ENCODE assay signal across 11 cellular contexts in the genomic region with DNA sequence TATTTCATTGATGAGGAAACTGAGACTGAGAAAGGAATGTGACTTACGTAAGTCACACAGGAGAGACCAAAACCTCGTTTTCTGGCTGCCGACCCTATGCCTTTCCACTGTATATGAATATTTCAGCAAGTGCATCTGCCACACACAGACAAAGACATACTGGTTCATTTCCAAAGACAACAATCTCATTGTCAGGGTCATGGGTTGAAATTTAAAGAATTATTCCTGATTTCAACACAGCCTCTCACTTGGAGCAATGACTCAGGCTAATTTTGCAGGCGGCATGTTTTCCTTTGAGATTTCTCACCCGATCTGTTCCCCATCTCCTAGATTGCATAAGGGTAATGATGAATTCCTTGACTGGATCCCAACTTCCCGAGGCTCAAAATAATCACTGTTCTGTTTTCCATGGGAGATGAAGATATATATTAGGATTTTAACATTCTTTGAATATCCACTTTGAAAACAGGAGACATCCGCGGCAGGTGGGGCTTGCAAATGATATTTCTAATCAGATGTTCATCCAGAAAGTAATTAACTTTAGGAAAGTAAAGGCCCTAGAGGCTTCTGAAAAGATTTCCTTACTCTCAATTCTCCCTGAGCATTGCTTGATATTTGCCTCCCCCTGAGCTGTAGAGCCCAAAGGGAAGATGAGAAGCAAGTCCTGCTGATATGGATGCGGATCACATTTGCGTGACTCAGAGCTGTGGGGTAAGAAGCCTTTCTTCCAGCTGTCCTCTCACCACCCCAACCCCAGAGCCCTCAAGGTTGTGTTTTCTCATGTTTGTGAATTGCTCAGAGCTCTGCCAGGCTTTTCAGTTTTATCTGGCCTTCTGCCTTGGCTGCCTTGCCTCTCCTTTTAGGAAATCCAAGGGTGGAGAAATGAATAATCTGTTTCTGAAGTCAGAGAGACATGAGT.
DNase-seq lines count a peak whose midpoint lies in the region; ATAC-seq and TF ChIP-seq lines count a peak whose summit lies in the region.
"Had no signal": no experiment of that assay in that cellular context is flagged by ENCODE, and none has a peak within 500 bp of the region (broad histone marks: within the 10 kb centered on the region; RNA-seq: fewer than 3 reads in every experiment).

No MANE protein-coding gene starts in this region.

- no peaks in the 10 kb centered on the region for H3K36me3 Mint-ChIP-seq in CD4-positive, alpha-beta T cell (ENCODE audit: low read depth)

- H3K4me1 ChIP-seq in parathyroid adenoma (peaks cover 77% of the 10 kb centered on the region), vagina (no peaks in the 10 kb centered on the region)

- H3K36me3 ChIP-seq in parathyroid adenoma (ENCODE audit: control insufficient read depth, insufficient read depth, low read length): no peaks in the 10 kb centered on the region
- no peaks in the 10 kb centered on the region for H3K36me3 ChIP-seq in vagina

- DNase-seq in Daoy (ENCODE audit: low read depth) (peak; percentile 94), fibroblast of villous mesenchyme (ENCODE audit: low read depth) (peak; percentile 90), vagina (ENCODE audit: extremely low spot score in 2 of 2) (no peak), OCI-M1 (lab: John Stamatoyannopoulos, UW) (no peak)
- DNase-seq in CD4-positive, alpha-beta T cell: no peak
- DNase-seq: activated T-cell treated with anti-CD3 and anti-CD28 coated beads, Interleukin-2, amount 50 U/mL, for 4 hours; NCI-H1105; stimulated activated CD8-positive, alpha-beta memory T cell treated with anti-CD3 and anti-CD28 coated beads, Interleukin-4, amount 100 ng/mL, for 48 hours had no signal

- no peak overlapping the region for H3K4me3 Mint-ChIP-seq in CD4-positive, alpha-beta T cell
- H3K4me3 Mint-ChIP-seq: activated T-cell treated with anti-CD3 and anti-CD28 coated beads, Interleukin-2, amount 50 U/mL, for 4 hours had no signal

- no peaks in the 10 kb centered on the region for H3K27me3 ChIP-seq in parathyroid adenoma (ENCODE audit: control insufficient read depth, insufficient read depth, low read length)
- H3K27me3 ChIP-seq in vagina: no peaks in the 10 kb centered on the region
- no peaks in the 10 kb centered on the region for H3K27me3 ChIP-seq in CD4-positive, alpha-beta T cell (ENCODE audit: control insufficient read depth, insufficient read depth, low read length)

- POLR2A ChIA-PET in CD4-positive, alpha-beta T cell (lab: Charles Lee): no interaction called here

- H3K4me1 Mint-ChIP-seq in CD4-positive, alpha-beta T cell (ENCODE audit: low read depth): no peaks in the 10 kb centered on the region

- H3K4me3 ChIP-seq in fibroblast of villous mesenchyme (ENCODE audit: low read depth, low read length) (no peak overlapping the region), parathyroid adenoma (ENCODE audit: low read depth, low read length) (no peak overlapping the region), vagina (no peak overlapping the region)

- H3K9me3 ChIP-seq in parathyroid adenoma (ENCODE audit: control insufficient read depth, low read length) (no peaks in the 10 kb centered on the region), vagina (no peaks in the 10 kb centered on the region)
- H3K9me3 ChIP-seq in CD4-positive, alpha-beta T cell (ENCODE audit: control insufficient read depth, low read length): no peaks in the 10 kb centered on the region

- ATAC-seq in SK-N-SH treated with all-trans-retinoic acid at 6 μM for 48 hours: peak; percentile 7; the same call in 1 of the 3 replicates
- ATAC-seq in GM19035 (IDR thresholded peaks at IDR 0.05; ENCODE audit: unreplicated experiment): no peak
- no peak for ATAC-seq in CD4-positive, alpha-beta T cell (ENCODE audit: poor library complexity)
- ATAC-seq: activated T-cell treated with anti-CD3 and anti-CD28 coated beads, Interleukin-2, amount 50 U/mL, for 4 hours had no signal

- CTCF ChIA-PET in CD4-positive, alpha-beta T cell (lab: Charles Lee): no interaction called here

- H3K9me3 Mint-ChIP-seq in CD4-positive, alpha-beta T cell: no peaks in the 10 kb centered on the region
- H3K9me3 Mint-ChIP-seq: activated T-cell treated with anti-CD3 and anti-CD28 coated beads, Interleukin-2, amount 50 U/mL, for 4 hours had no signal

- TF ChIP-seq CTCF in fibroblast of villous mesenchyme (IDR thresholded peaks at IDR 0.05; ENCODE audit: insufficient read depth, low read depth, low read length): no peak
- no peak for TF ChIP-seq CTCF in parathyroid adenoma (IDR thresholded peaks at IDR 0.05)
- TF ChIP-seq CTCF in vagina (IDR thresholded peaks at IDR 0.05): no peak
- no peak for TF ChIP-seq CTCF in CD4-positive, alpha-beta T cell (IDR thresholded peaks at IDR 0.05)

- no peaks in the 10 kb centered on the region for H3K27me3 Mint-ChIP-seq in CD4-positive, alpha-beta T cell

- intact Hi-C loops in vagina (cut with DNase I): no loop called here
- intact Hi-C loops in CD4-positive, alpha-beta T cell (cut with DNase I, micrococcal nuclease): no loop called here

- H2AFZ ChIP-seq in parathyroid adenoma: no peak overlapping the region

- H3K27ac Mint-ChIP-seq in CD4-positive, alpha-beta T cell: no peak overlapping the region

- H3K79me2 ChIP-seq in parathyroid adenoma: no peaks in the 10 kb centered on the region

- H3K27ac ChIP-seq in parathyroid adenoma: peak overlapping the region; percentile 99
- H3K27ac ChIP-seq in vagina: no peak overlapping the region
- H3K27ac ChIP-seq in CD4-positive, alpha-beta T cell (ENCODE audit: low read depth, low read length): no peak overlapping the region

- peak overlapping the region; percentile 6 for H3K4me2 ChIP-seq in parathyroid adenoma (ENCODE audit: low read length)

- no peak overlapping the region for H3K9ac ChIP-seq in parathyroid adenoma

- TF ChIP-seq POLR2A in vagina (IDR thresholded peaks at IDR 0.05): no peak

TF ChIP-seq in SK-N-SH treated with all-trans-retinoic acid at 6 μM for 48 hours, 23 proteins besides CTCF, POLR2A, EP300 and RAD21:
- no peak for TF ChIP-seq TOX (CRISPR knock-in tag; IDR thresholded peaks at IDR 0.05; ENCODE audit: borderline replicate concordance)
- TF ChIP-seq ZNF70 (CRISPR knock-in tag; IDR thresholded peaks at IDR 0.05): no peak
- no peak for TF ChIP-seq BACH2 (CRISPR knock-in tag; IDR thresholded peaks at IDR 0.05; ENCODE audit: borderline replicate concordance)
- no peak for TF ChIP-seq OSR1 (CRISPR knock-in tag; IDR thresholded peaks at IDR 0.05)
- TF ChIP-seq, protein P1, sequence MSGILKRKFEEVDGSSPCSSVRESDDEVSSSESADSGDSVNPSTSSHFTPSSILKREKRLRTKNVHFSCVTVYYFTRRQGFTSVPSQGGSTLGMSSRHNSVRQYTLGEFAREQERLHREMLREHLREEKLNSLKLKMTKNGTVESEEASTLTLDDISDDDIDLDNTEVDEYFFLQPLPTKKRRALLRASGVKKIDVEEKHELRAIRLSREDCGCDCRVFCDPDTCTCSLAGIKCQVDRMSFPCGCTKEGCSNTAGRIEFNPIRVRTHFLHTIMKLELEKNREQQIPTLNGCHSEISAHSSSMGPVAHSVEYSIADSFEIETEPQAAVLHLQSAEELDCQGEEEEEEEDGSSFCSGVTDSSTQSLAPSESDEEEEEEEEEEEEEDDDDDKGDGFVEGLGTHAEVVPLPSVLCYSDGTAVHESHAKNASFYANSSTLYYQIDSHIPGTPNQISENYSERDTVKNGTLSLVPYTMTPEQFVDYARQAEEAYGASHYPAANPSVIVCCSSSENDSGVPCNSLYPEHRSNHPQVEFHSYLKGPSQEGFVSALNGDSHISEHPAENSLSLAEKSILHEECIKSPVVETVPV (CRISPR knock-in tag; IDR thresholded peaks at IDR 0.05): no peak
- TF ChIP-seq, protein P2, sequence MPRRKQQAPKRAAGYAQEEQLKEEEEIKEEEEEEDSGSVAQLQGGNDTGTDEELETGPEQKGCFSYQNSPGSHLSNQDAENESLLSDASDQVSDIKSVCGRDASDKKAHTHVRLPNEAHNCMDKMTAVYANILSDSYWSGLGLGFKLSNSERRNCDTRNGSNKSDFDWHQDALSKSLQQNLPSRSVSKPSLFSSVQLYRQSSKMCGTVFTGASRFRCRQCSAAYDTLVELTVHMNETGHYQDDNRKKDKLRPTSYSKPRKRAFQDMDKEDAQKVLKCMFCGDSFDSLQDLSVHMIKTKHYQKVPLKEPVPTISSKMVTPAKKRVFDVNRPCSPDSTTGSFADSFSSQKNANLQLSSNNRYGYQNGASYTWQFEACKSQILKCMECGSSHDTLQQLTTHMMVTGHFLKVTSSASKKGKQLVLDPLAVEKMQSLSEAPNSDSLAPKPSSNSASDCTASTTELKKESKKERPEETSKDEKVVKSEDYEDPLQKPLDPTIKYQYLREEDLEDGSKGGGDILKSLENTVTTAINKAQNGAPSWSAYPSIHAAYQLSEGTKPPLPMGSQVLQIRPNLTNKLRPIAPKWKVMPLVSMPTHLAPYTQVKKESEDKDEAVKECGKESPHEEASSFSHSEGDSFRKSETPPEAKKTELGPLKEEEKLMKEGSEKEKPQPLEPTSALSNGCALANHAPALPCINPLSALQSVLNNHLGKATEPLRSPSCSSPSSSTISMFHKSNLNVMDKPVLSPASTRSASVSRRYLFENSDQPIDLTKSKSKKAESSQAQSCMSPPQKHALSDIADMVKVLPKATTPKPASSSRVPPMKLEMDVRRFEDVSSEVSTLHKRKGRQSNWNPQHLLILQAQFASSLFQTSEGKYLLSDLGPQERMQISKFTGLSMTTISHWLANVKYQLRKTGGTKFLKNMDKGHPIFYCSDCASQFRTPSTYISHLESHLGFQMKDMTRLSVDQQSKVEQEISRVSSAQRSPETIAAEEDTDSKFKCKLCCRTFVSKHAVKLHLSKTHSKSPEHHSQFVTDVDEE (CRISPR knock-in tag; IDR thresholded peaks at IDR 0.05): no peak
- no peak for TF ChIP-seq TCF4 (CRISPR knock-in tag; IDR thresholded peaks at IDR 0.05; ENCODE audit: borderline replicate concordance)
- no peak for TF ChIP-seq RARB (CRISPR knock-in tag; IDR thresholded peaks at IDR 0.05)
- TF ChIP-seq, protein P3, sequence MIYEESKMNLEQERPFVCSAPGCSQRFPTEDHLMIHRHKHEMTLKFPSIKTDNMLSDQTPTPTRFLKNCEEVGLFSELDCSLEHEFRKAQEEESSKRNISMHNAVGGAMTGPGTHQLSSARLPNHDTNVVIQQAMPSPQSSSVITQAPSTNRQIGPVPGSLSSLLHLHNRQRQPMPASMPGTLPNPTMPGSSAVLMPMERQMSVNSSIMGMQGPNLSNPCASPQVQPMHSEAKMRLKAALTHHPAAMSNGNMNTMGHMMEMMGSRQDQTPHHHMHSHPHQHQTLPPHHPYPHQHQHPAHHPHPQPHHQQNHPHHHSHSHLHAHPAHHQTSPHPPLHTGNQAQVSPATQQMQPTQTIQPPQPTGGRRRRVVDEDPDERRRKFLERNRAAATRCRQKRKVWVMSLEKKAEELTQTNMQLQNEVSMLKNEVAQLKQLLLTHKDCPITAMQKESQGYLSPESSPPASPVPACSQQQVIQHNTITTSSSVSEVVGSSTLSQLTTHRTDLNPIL (CRISPR knock-in tag; IDR thresholded peaks at IDR 0.05; ENCODE audit: low read depth): no peak
- TF ChIP-seq ZFP3 (CRISPR knock-in tag; IDR thresholded peaks at IDR 0.05): no peak
- TF ChIP-seq ESRRG (CRISPR knock-in tag; IDR thresholded peaks at IDR 0.05): no peak

Comparison
In these comparisons a context has a peak if more than half of its experiments do, and no peak if none do; other contexts are left out.
1. DNase-seq: peak in Daoy (single experiment) and fibroblast of villous mesenchyme (single experiment); none in vagina (0 of 2), OCI-M1 (single experiment) and CD4-positive, alpha-beta T cell (0 of 10).